ENCODE assay signal across 20 cellular contexts in genomic region chr2:205787761-205788160, GRCh38.
DNase-seq lines count a peak whose midpoint lies in the region; ATAC-seq, FAIRE-seq and TF ChIP-seq lines count a peak whose summit lies in the region.
"Had no signal": no experiment of that assay in that cellular context is flagged by ENCODE, and none has a peak within 500 bp of the region (broad histone marks: within the 10 kb centered on the region; RNA-seq: fewer than 3 reads in every experiment).

No MANE protein-coding gene starts in this region.

- H3K9ac ChIP-seq in muscle layer of colon (ENCODE audit: low read length): no peak overlapping the region
- H3K9ac ChIP-seq: BLaER1 had no signal

- ATAC-seq in left lung (peak; percentile 75), GM21360 (IDR thresholded peaks at IDR 0.05; ENCODE audit: unreplicated experiment) (no peak)
- ATAC-seq: K562 had no signal

- FAIRE-seq in GM12891 (lab: Jason Lieb, UNC): no peak
- FAIRE-seq: K562, RCC 7860 had no signal

- H3K36me3 ChIP-seq in left lung (peaks cover 0 to 2% of the 10 kb centered on the region in 2 donors), muscle layer of colon (ENCODE audit: insufficient read depth, low read length) (peaks cover 25% of the 10 kb centered on the region), testis (ENCODE audit: low read depth, missing control alignments) (no peaks in the 10 kb centered on the region)
- H3K36me3 ChIP-seq: BLaER1, MG63 had no signal

- no peak overlapping the region for H3K4me3 ChIP-seq in left lung
- no peak overlapping the region for H3K4me3 ChIP-seq in muscle layer of colon (ENCODE audit: low read depth in 1 of 2, low read length in 2 of 2)
- H3K4me3 ChIP-seq in testis: no peak overlapping the region
- H3K4me3 ChIP-seq: BLaER1, K562, MG63 had no signal

- no peak for DNase-seq in left lung
- DNase-seq in testis: peak; percentile 33
- DNase-seq in HuH-7 (ENCODE audit: low spot score): no peak
- no peak for DNase-seq in middle frontal gyrus (ENCODE audit: extremely low spot score, low spot score)
- DNase-seq in GM12891 (ENCODE audit: insufficient read length, low spot score): no peak
- DNase-seq: ACHN; CD4-positive, alpha-beta T cell; COR-L47; H7; MG63; NCI-H1694 treated with DMSO at 0.1 percent for 48 hours; NCI-H2081 treated with DMSO at 0.1 percent for 48 hours; NCI-H446; NCI-H526; OCI-M1 had no signal

- H3K9me3 ChIP-seq in left lung (no peaks in the 10 kb centered on the region), muscle layer of colon (ENCODE audit: low read length) (no peaks in the 10 kb centered on the region), testis (no peaks in the 10 kb centered on the region)
- H3K9me3 ChIP-seq: BLaER1, MG63 had no signal

- intact Hi-C loops in left lung (cut with DNase I) (no loop called here), testis (cut with DNase I; ENCODE audit: low total_unique reads) (no loop called here)

- TF ChIP-seq POLR2A in testis (IDR thresholded peaks at IDR 0.05) (no peak), GM12891 (IDR thresholded peaks at IDR 0.05; ENCODE audit: low read depth, low read length) (no peak)

- H3K4me1 ChIP-seq in left lung: peaks cover 0 to 3% of the 10 kb centered on the region in 2 donors
- H3K4me1 ChIP-seq in muscle layer of colon (ENCODE audit: insufficient read depth, low read length): peaks cover 87% of the 10 kb centered on the region
- H3K4me1 ChIP-seq in testis: no peaks in the 10 kb centered on the region

- H3K27me3 ChIP-seq in left lung: no peaks in the 10 kb centered on the region
- no peaks in the 10 kb centered on the region for H3K27me3 ChIP-seq in muscle layer of colon (ENCODE audit: control insufficient read depth in 1 of 2, insufficient read depth in 2 of 2, low read length in 2 of 2)
- H3K27me3 ChIP-seq in testis: no peaks in the 10 kb centered on the region
- H3K27me3 ChIP-seq: BLaER1, MG63 had no signal

- 80 to 94% methylated on average over 3 of the region's 3 CpGs for WGBS in testis, 2 donors

- TF ChIP-seq CTCF in left lung (IDR thresholded peaks at IDR 0.05): no peak
- TF ChIP-seq CTCF in testis (IDR thresholded peaks at IDR 0.05): no peak

- peak overlapping the region in 1 of 2 donors; percentile 42 for H3K27ac ChIP-seq in left lung
- peak overlapping the region; percentile 41 for H3K27ac ChIP-seq in muscle layer of colon (ENCODE audit: low read depth, low read length)
- no peak overlapping the region for H3K27ac ChIP-seq in testis
- H3K27ac ChIP-seq: BLaER1 had no signal

TF ChIP-seq in GM12891, 5 proteins besides CTCF, POLR2A, EP300 and RAD21:
- TF ChIP-seq POU2F2 (IDR thresholded peaks at IDR 0.05; ENCODE audit: low read depth, low read length) (no peak), PAX5 (IDR thresholded peaks at IDR 0.05; ENCODE audit: insufficient read depth, low read length, severe bottlenecking) (no peak)
